ENCODE assay signal across 8 cellular contexts in the genomic region with DNA sequence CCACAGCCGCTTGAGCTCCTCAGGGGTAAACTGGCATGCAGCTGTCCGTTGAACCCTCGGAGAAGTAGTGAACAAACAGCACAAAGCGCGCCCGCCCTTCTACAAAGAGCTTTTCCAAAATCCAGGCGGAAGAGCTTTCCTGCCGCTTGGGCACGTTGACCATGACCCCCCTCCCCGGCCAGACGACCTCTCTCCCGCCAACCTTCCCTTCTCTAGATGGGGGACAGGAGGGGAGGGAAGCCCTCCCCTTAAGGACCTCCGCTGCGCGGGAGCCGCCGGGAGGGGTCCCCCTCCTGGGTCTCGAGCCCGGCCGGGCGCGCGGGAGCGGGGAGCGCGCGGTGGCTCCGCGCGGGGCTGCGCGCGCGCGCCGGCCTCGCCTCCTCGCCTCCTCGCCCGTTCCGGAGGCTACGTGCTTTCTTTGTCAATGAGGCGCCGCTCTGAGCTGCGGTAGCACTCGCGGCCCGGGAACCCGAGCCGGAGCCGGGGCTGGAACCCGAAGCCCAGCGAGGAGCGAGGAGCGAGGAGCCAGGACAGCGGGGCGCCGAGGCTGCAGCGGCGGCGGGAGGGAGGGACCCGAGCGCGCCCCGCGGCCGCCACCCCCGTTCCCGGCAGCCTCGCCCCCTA. TPM values are rescaled to one million over a fixed set of nuclear protein-coding genes. Genes with fewer than 3 reads are reported as not detected.
DNase-seq lines count a peak whose midpoint lies in the region; ATAC-seq and TF ChIP-seq lines count a peak whose summit lies in the region.

KIAA1549L (plus strand) TSS at position 421 of the 624 bp plus-strand sequence.

- intact Hi-C loops in left ventricle myocardium superior (cut with micrococcal nuclease) = no loop called here

- TF ChIP-seq CTCF in WI38 (IDR thresholded peaks at IDR 0.05; ENCODE audit: low read depth, low read length) = no peak

- no peaks in the 10 kb centered on the region for H3K36me3 ChIP-seq in skeletal muscle tissue (ENCODE audit: control insufficient read depth in 3 of 3, insufficient read depth in 3 of 3, low read length in 3 of 3)

- H3K27ac ChIP-seq in skeletal muscle tissue (ENCODE audit: low read depth, low read length) = no peak within 1 kb of the TSS

- ATAC-seq in left ventricle myocardium superior (no peak), GM18870 (IDR thresholded peaks at IDR 0.05; ENCODE audit: unreplicated experiment) (no peak)

- H3K9me3 ChIP-seq in skeletal muscle tissue (ENCODE audit: control insufficient read depth in 3 of 3, low read length in 3 of 3) = no peaks in the 10 kb centered on the region

- H3K4me1 ChIP-seq in skeletal muscle tissue (ENCODE audit: control insufficient read depth in 3 of 3, insufficient read depth in 3 of 3, low read length in 3 of 3) = peaks cover 0 to 8% (median 0%) of the 10 kb centered on the region in 3 donors

- CTCF ChIA-PET in HEK293T (lab: Yijun Ruan, JAX) = no interaction called here

- H3K9ac ChIP-seq in skeletal muscle tissue (ENCODE audit: low read depth in 1 of 3, low read length in 3 of 3) = peak within 1 kb of the TSS in 1 of 3 donors; percentile 60

- H3K27me3 ChIP-seq in skeletal muscle tissue (ENCODE audit: control insufficient read depth in 3 of 3, insufficient read depth in 3 of 3, low read length in 3 of 3) = peaks cover 17 to 22% (median 20%) of the 10 kb centered on the region in 3 donors

- DNase-seq in COLO668 (lab: John Stamatoyannopoulos, UW; ENCODE audit: unreplicated experiment) (peak; percentile 47), HEK293T (ENCODE audit: extremely low spot score) (peak; percentile 20), left ventricle myocardium superior (peak; percentile 28), cortex of kidney (lab: John Stamatoyannopoulos, UW) (no peak), inferior parietal cortex (ENCODE audit: extremely low spot score) (no peak)

- H3K4me3 ChIP-seq in WI38 (ENCODE audit: low read depth, low read length) (peak within 1 kb of the TSS; percentile 69), skeletal muscle tissue (ENCODE audit: low read length in 3 of 3) (peak within 1 kb of the TSS; percentile 48 to 58 (median 52))

- POLR2A ChIA-PET in HEK293T (lab: Yijun Ruan, JAX) = no interaction called here

TF ChIP-seq in HEK293T, 16 proteins besides CTCF, POLR2A, EP300 and RAD21:
- peak; percentile 41 for TF ChIP-seq L3MBTL2 (conservative IDR thresholded peaks at IDR 0.05)
- TF ChIP-seq HDGF (IDR thresholded peaks at IDR 0.05; ENCODE audit: borderline replicate concordance) = no peak

RNA-seq across cellular contexts. Expression of gene KIAA1549L, which starts in this region (rescaled TPM):
- total RNA-seq in left ventricle myocardium superior (0.10 TPM), skeletal muscle tissue (0.52 TPM)

Comparison
In these comparisons a context has a peak if more than half of its experiments do, and no peak if none do; other contexts are left out.
1. Peak in DNase-seq in left ventricle myocardium superior; RNA of the gene not detected or under 1 TPM.
2. DNase-seq: peak in COLO668 (single experiment) and HEK293T (single experiment); none in cortex of kidney (single experiment) and inferior parietal cortex (single experiment).